Comparison of ENCODE assay signal across 19 cellular contexts in genomic region chr12:18108611-18109010, GRCh38. TPM values are rescaled to one million over a fixed set of nuclear protein-coding genes. Genes with fewer than 3 reads are reported as not detected.
DNase-seq lines count a peak whose midpoint lies in the region; ATAC-seq and TF ChIP-seq lines count a peak whose summit lies in the region.
"Had no signal": no experiment of that assay in that cellular context is flagged by ENCODE, and none has a peak within 500 bp of the region (broad histone marks: within the 10 kb centered on the region; RNA-seq: fewer than 3 reads in every experiment).

No MANE protein-coding gene starts in this region.

- H3K27me3 Mint-ChIP-seq in activated CD4-positive, alpha-beta T cell treated with anti-CD3 and anti-CD28 coated beads, Interleukin-2, amount 10 ng/mL, durations not matched to agents 24 days and 14 days, result no peaks in the 10 kb centered on the region
- H3K27me3 Mint-ChIP-seq: CD4-positive, alpha-beta memory T cell; IgD-negative memory B cell had no signal

- H3K27ac ChIP-seq in body of pancreas (no peak overlapping the region), right lobe of liver (peak overlapping the region in 1 of 3 donors; percentile 12)
- H3K27ac ChIP-seq: BLaER1 had no signal

- H3K27me3 ChIP-seq in body of pancreas (no peaks in the 10 kb centered on the region), right lobe of liver (no peaks in the 10 kb centered on the region)
- H3K27me3 ChIP-seq: BLaER1 had no signal

- H3K9me3 ChIP-seq in body of pancreas (no peaks in the 10 kb centered on the region), right lobe of liver (no peaks in the 10 kb centered on the region)

- H3K4me3 ChIP-seq in body of pancreas, result no peak overlapping the region
- H3K4me3 ChIP-seq in right lobe of liver, result no peak overlapping the region
- H3K4me3 ChIP-seq: BLaER1 had no signal

- TF ChIP-seq POLR2A in body of pancreas (IDR thresholded peaks at IDR 0.05), result no peak
- TF ChIP-seq POLR2A in right lobe of liver (IDR thresholded peaks at IDR 0.05), result no peak

- no peak for TF ChIP-seq CTCF in body of pancreas (IDR thresholded peaks at IDR 0.05)
- no peak for TF ChIP-seq CTCF in right lobe of liver (IDR thresholded peaks at IDR 0.05)

- no peaks in the 10 kb centered on the region for H3K36me3 ChIP-seq in body of pancreas (replicated peaks in 1 of 2; ENCODE audit: insufficient read depth in 1 of 2, low read depth in 2 of 2)
- H3K36me3 ChIP-seq in right lobe of liver, result no peaks in the 10 kb centered on the region
- H3K36me3 ChIP-seq: BLaER1 had no signal

- no peak overlapping the region for H3K4me3 Mint-ChIP-seq in activated CD4-positive, alpha-beta T cell treated with anti-CD3 and anti-CD28 coated beads, Interleukin-2, amount 10 ng/mL, durations not matched to agents 24 days and 14 days
- H3K4me3 Mint-ChIP-seq: CD14-positive monocyte; CD4-positive, alpha-beta memory T cell; H9; IgD-negative memory B cell had no signal

- H3K36me3 Mint-ChIP-seq in activated CD4-positive, alpha-beta T cell treated with anti-CD3 and anti-CD28 coated beads, Interleukin-2, amount 10 ng/mL, durations not matched to agents 24 days and 14 days (ENCODE audit: low read depth), result no peaks in the 10 kb centered on the region
- H3K36me3 Mint-ChIP-seq: CD14-positive monocyte; CD4-positive, alpha-beta memory T cell; IgD-negative memory B cell had no signal

- H3K9me3 Mint-ChIP-seq in activated CD4-positive, alpha-beta T cell treated with anti-CD3 and anti-CD28 coated beads, Interleukin-2, amount 10 ng/mL, durations not matched to agents 24 days and 14 days, result peaks cover 4% of the 10 kb centered on the region

- ATAC-seq in body of pancreas, result peak; percentile 40
- ATAC-seq in right lobe of liver, result peak; percentile 94 to 99 (median 98)
- no peak for ATAC-seq in GM18520 (IDR thresholded peaks at IDR 0.05; ENCODE audit: unreplicated experiment)
- no peak for ATAC-seq in HG02763 (IDR thresholded peaks at IDR 0.05; ENCODE audit: unreplicated experiment)

- intact Hi-C loops in body of pancreas (cut with DNase I), result no loop called here
- intact Hi-C loops in right lobe of liver (cut with DNase I), result no loop called here
- intact Hi-C loops in activated CD4-positive, alpha-beta T cell treated with anti-CD3 and anti-CD28 coated beads, Interleukin-2, amount 10 ng/mL, durations not matched to agents 24 days and 14 days (cut with micrococcal nuclease), result no loop called here

- WGBS in body of pancreas, 2 donors, result 25 to 27% methylated on average over 4 of the region's 4 CpGs
- 21% methylated on average over 3 of the region's 4 CpGs for WGBS in right lobe of liver (ENCODE audit: insufficient coverage, low coverage, low lambda C conversion rate, missing lambda C conversion rate)

- peak; percentile 84 for DNase-seq in DMS53 (lab: John Stamatoyannopoulos, UW)
- no peak for DNase-seq in body of pancreas
- no peak for DNase-seq in right lobe of liver
- DNase-seq in activated CD4-positive, alpha-beta T cell treated with anti-CD3 and anti-CD28 coated beads, Interleukin-2, amount 10 ng/mL, durations not matched to agents 24 days and 14 days, result no peak
- no peak for DNase-seq in hippocampal formation (lab: John Stamatoyannopoulos, UW)
- DNase-seq: 8988T; CD4-positive, alpha-beta memory T cell; GDM1; H9; KBM-7 had no signal

- H3K27ac Mint-ChIP-seq in activated CD4-positive, alpha-beta T cell treated with anti-CD3 and anti-CD28 coated beads, Interleukin-2, amount 10 ng/mL, durations not matched to agents 24 days and 14 days, result no peak overlapping the region
- H3K27ac Mint-ChIP-seq: CD4-positive, alpha-beta memory T cell; H9; IgD-negative memory B cell had no signal

- H3K4me1 Mint-ChIP-seq in activated CD4-positive, alpha-beta T cell treated with anti-CD3 and anti-CD28 coated beads, Interleukin-2, amount 10 ng/mL, durations not matched to agents 24 days and 14 days, result no peaks in the 10 kb centered on the region
- H3K4me1 Mint-ChIP-seq: CD14-positive monocyte; CD4-positive, alpha-beta memory T cell; H9; IgD-negative memory B cell had no signal

- H3K4me1 ChIP-seq in body of pancreas, result no peaks in the 10 kb centered on the region
- peaks cover 0 to 8% (median 0%) of the 10 kb centered on the region in 4 donors for H3K4me1 ChIP-seq in right lobe of liver
- H3K4me1 ChIP-seq: BLaER1 had no signal

RNA-seq across cellular contexts. Expression of gene RERGL, which starts 18.6 kb away (rescaled TPM):
- total RNA-seq in body of pancreas (1 to 10 TPM in 1 of 2 donors, not detected in 1; 3.9 TPM), right lobe of liver (under 1 TPM in 3 of 6 experiments, not detected in 3; 0.33 to 0.56 (median 0.43) TPM)
- not detected in 2 replicates for total RNA-seq in activated CD4-positive, alpha-beta T cell treated with anti-CD3 and anti-CD28 coated beads, Interleukin-2, amount 10 ng/mL, durations not matched to agents 24 days and 14 days
- total RNA-seq: A673; CD4-positive, alpha-beta memory T cell; Daoy; H1; H9; HT-29 had no signal

Comparison
In these comparisons a context has a peak if more than half of its experiments do, and no peak if none do; other contexts are left out.
1. ATAC-seq: peak in body of pancreas (single experiment) and right lobe of liver (4 of 4); none in GM18520 (single experiment) and HG02763 (single experiment).